8 cellular contexts compared by ENCODE assay signal in the genomic region with DNA sequence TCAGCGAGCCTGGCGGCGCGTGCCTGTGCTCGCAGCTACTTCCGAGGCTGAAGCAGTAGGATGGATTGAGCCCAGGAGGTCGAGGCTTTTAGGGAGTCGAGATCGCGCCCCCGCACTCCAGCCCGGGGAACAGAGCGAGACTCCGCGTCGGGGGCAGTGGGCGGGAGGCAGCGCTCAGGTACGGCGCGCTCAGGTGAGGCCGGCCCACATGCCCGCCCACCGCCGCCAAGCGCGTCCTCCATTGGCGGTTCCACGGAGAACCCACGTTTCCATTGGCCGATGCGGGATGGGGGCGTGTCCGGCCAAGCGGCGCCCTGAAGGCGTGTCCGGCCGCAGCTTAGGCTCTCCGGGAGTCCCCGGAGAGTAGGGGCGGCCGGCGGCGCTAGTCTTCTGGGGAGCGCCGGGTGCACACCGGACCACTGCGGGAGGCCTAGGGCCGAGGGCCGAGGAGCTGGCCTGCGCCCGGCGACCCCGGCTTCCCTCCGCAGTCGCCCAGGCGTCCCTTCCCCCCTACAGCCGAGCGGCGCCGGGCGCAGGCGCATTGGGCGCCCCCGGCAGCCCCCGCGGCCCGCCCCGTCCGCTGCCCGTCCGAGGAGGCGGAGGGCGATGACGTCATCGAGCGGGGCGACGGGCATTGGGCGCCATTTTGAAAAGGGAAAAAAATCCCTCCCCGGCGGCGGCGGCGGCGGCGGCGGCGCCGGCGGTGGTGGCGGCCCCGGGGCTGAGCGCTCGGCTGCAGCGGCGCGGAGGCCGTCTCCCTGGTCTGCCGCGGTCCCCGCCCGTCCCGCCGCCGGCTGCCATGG. TPM values are rescaled to one million over a fixed set of nuclear protein-coding genes. Genes with fewer than 3 reads are reported as not detected.
DNase-seq lines count a peak whose midpoint lies in the region; ATAC-seq and TF ChIP-seq lines count a peak whose summit lies in the region.

A gene (plus strand): TSS at position 659 of the 803 bp plus-strand sequence. CDS start 141 bp downstream, at position 800.

- H3K4me1 ChIP-seq in BLaER1 treated with 17β-estradiol and CSF1 and Interleukin-3, amounts not matched to agents 10 nM and 100 nM: peaks cover 52 to 82% (median 77%) of the 10 kb centered on the region in 10 experiments
- peaks cover 8 to 33% (median 30%) of the 10 kb centered on the region in 4 donors for H3K4me1 ChIP-seq in liver (ENCODE audit: control insufficient read depth in 4 of 4, insufficient read depth in 4 of 4, low read length in 3 of 4)

- no peaks in the 10 kb centered on the region for H3K27me3 ChIP-seq in BLaER1 treated with 17β-estradiol and CSF1 and Interleukin-3, amounts not matched to agents 10 nM and 100 nM
- no peaks in the 10 kb centered on the region for H3K27me3 ChIP-seq in liver (ENCODE audit: control insufficient read depth in 4 of 4, insufficient read depth in 4 of 4, low read length in 3 of 4)

- no peak for TF ChIP-seq RAD21 in liver (IDR thresholded peaks at IDR 0.05)

- peaks cover under 1 to 23% (median 13%) of the 10 kb centered on the region in 11 experiments; a peak in 20 of 22 replicates for H3K36me3 ChIP-seq in BLaER1 treated with 17β-estradiol and CSF1 and Interleukin-3, amounts not matched to agents 10 nM and 100 nM
- H3K36me3 ChIP-seq in liver (ENCODE audit: control insufficient read depth in 4 of 4, insufficient read depth in 3 of 4, low read depth in 1 of 4, low read length in 3 of 4): no peaks in the 10 kb centered on the region

- H3K4me2 ChIP-seq in BLaER1 treated with 17β-estradiol and CSF1 and Interleukin-3, amounts not matched to agents 10 nM and 100 nM: peak within 1 kb of the TSS; percentile 85 to 100 (median 95)

- ATAC-seq in GM19328 (IDR thresholded peaks at IDR 0.05; ENCODE audit: unreplicated experiment) (peak; percentile 91), HG03469 (IDR thresholded peaks at IDR 0.05; ENCODE audit: unreplicated experiment) (peak; percentile 87)

- peak within 1 kb of the TSS; percentile 83 to 97 (median 92) for H3K9ac ChIP-seq in BLaER1 treated with 17β-estradiol and CSF1 and Interleukin-3, amounts not matched to agents 10 nM and 100 nM
- peak within 1 kb of the TSS; percentile 85 to 89 for H3K9ac ChIP-seq in liver (ENCODE audit: low read depth in 1 of 2, low read length in 2 of 2)

- WGBS in liver: under 1% methylated on average over 107 of the region's 107 CpGs

- no peaks in the 10 kb centered on the region for H3K9me3 ChIP-seq in BLaER1 treated with 17β-estradiol and CSF1 and Interleukin-3, amounts not matched to agents 10 nM and 100 nM (replicated peaks in 1 of 11)
- H3K9me3 ChIP-seq in liver (ENCODE audit: control insufficient read depth in 4 of 4, low read length in 3 of 4): no peaks in the 10 kb centered on the region

- TF ChIP-seq CTCF in liver (IDR thresholded peaks at IDR 0.05; ENCODE audit: low read depth, low read length, missing input control): no peak

- peak within 1 kb of the TSS; percentile 79 to 92 (median 88) for H3K27ac ChIP-seq in BLaER1 treated with 17β-estradiol and CSF1 and Interleukin-3, amounts not matched to agents 10 nM and 100 nM
- peak within 1 kb of the TSS; percentile 76 to 90 for H3K27ac ChIP-seq in liver (ENCODE audit: low read depth in 1 of 2, low read length in 2 of 2)

- H4K20me1 ChIP-seq in BLaER1 treated with 17β-estradiol and CSF1 and Interleukin-3, amounts not matched to agents 10 nM and 100 nM: peaks cover 38 to 47% (median 42%) of the 10 kb centered on the region in 11 experiments

- peak; percentile 93 for DNase-seq in NCI-H69 (lab: John Stamatoyannopoulos, UW)
- DNase-seq in activated CD4-positive, alpha-beta T cell treated with anti-CD3 and anti-CD28 coated beads, Interleukin-2, amount 50 U/mL, for 48 hours: peak; percentile 94 to 95
- peak; percentile 70 to 91 for DNase-seq in dermis microvascular lymphatic vessel endothelial cell (ENCODE audit: low read depth in 2 of 2)
- DNase-seq in stimulated activated CD4-positive, alpha-beta T cell treated with anti-CD3 and anti-CD28 coated beads, Interleukin-4, amount 100 ng/mL, for 24 hours: peak; percentile 95

- H3K4me3 ChIP-seq in BLaER1 treated with 17β-estradiol and CSF1 and Interleukin-3, amounts not matched to agents 10 nM and 100 nM: peak within 1 kb of the TSS; percentile 76 to 89 (median 82)
- peak within 1 kb of the TSS; percentile 64 to 89 (median 86) for H3K4me3 ChIP-seq in liver (ENCODE audit: low read depth in 1 of 3, low read length in 3 of 3)

TF ChIP-seq in liver, 16 proteins besides CTCF, POLR2A, EP300 and RAD21:
- no peak for TF ChIP-seq NR2F2 (IDR thresholded peaks at IDR 0.05)
- TF ChIP-seq GABPA (IDR thresholded peaks at IDR 0.05 in 1 of 2, conservative IDR thresholded peaks at IDR 0.05 in 1 of 2): no peak
- TF ChIP-seq RXRA (IDR thresholded peaks at IDR 0.05): no peak
- TF ChIP-seq, protein P1, sequence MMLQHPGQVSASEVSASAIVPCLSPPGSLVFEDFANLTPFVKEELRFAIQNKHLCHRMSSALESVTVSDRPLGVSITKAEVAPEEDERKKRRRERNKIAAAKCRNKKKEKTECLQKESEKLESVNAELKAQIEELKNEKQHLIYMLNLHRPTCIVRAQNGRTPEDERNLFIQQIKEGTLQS (IDR thresholded peaks at IDR 0.05): no peak
- peak; percentile 93 for TF ChIP-seq YY1 (IDR thresholded peaks at IDR 0.05)
- TF ChIP-seq SP1 (IDR thresholded peaks at IDR 0.05): peak; percentile 62
- no peak for TF ChIP-seq HNF4A (conservative IDR thresholded peaks at IDR 0.05)
- TF ChIP-seq HNF4G (IDR thresholded peaks at IDR 0.05): no peak
- no peak for TF ChIP-seq FOXA2 (IDR thresholded peaks at IDR 0.05)

RNA-seq across cellular contexts. Expression of the gene that starts here (rescaled TPM):
- total RNA-seq in dermis microvascular lymphatic vessel endothelial cell (21.3 and 34.6 TPM in 2 replicates), liver (10 to 100 TPM; 19.7 to 20.5 TPM)
- polyA plus RNA-seq in liver: 1 to 10 TPM; 5.9 to 8.8 TPM

Comparison
In these comparisons a context has a peak if more than half of its experiments do, and no peak if none do; other contexts are left out.
1. Peak in every context shown above with its lines: DNase-seq, ATAC-seq, H3K4me3 ChIP-seq and H3K27ac ChIP-seq.